12 cellular contexts compared by ENCODE assay signal in the genomic region with DNA sequence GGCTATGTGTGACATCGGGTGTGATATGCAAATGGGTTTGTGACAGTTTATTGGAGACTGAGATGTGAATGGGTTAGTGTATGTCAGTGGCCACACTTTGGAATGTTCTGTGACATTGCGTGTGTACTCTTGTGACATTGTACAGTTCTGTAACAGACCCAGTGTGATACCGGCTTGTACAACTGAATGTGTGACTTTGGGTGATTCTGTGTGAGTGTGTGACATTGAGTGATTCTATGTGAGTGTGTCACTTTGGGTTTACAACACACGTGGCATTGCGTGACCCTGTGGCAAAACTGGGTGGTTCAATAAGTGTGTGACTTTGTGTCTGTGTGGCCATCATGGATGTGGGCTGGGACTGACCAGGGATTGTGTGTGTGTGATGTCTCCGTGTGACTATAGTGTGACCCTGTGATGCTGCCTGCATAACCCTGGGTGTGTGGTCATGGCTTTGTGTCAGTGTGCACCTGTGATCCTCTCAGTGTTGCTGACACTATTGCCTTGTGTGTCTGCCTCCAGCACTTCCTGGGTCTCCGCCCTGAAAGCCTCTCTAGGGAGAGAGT. TPM values are rescaled to one million over a fixed set of nuclear protein-coding genes. Genes with fewer than 3 reads are reported as not detected.
DNase-seq lines count a peak whose midpoint lies in the region; ATAC-seq, FAIRE-seq and TF ChIP-seq lines count a peak whose summit lies in the region.
"Had no signal": no experiment of that assay in that cellular context is flagged by ENCODE, and none has a peak within 500 bp of the region (broad histone marks: within the 10 kb centered on the region; RNA-seq: fewer than 3 reads in every experiment).

No MANE protein-coding gene starts in this region.

- H2AFZ ChIP-seq in HepG2 (ENCODE audit: low read length), result no peak overlapping the region

- H3K9ac ChIP-seq in HepG2 (ENCODE audit: insufficient read depth, low read depth, low read length), result no peak overlapping the region

- TF ChIP-seq RAD21 in HepG2 (CRISPR knock-in tag; IDR thresholded peaks at IDR 0.05), result no peak

- H4K20me1 ChIP-seq in HepG2 (ENCODE audit: insufficient read depth, low read length), result no peaks in the 10 kb centered on the region

- no peaks in the 10 kb centered on the region for H3K79me2 ChIP-seq in HepG2 (ENCODE audit: insufficient read depth, low read length)

- no peak for DNase-seq in GM12891 (ENCODE audit: insufficient read length, low spot score)
- DNase-seq in body of pancreas, result no peak
- no peak for DNase-seq in HepG2 (ENCODE audit: low spot score)
- DNase-seq in gastrocnemius medialis, result peak in 1 of 2 donors; percentile 53
- no peak for DNase-seq in stimulated activated CD4-positive, alpha-beta T cell treated with anti-CD3 and anti-CD28 coated beads, Interleukin-2, amount 100 ng/mL, for 24 hours
- no peak for DNase-seq in T-helper 1 cell
- no peak for DNase-seq in RCC 7860 (ENCODE audit: low spot score)
- DNase-seq: brain microvascular endothelial cell, NCI-H1048, NCI-H226 had no signal

- intact Hi-C loops in body of pancreas (cut with DNase I) (loop anchor here (10.0 kb wide), 1 partner anchor 52 kb away; no protein-coding TSS in a partner anchor), HepG2 (cut with micrococcal nuclease; ENCODE audit: unreplicated experiment) (no loop called here), gastrocnemius medialis (cut with DNase I; ENCODE audit: low total_unique reads) (loop anchor here (1.0 to 10.0 kb wide), 2 partner anchors 49 to 272 kb away; no protein-coding TSS in a partner anchor)

- H3K36me3 ChIP-seq in body of pancreas (replicated peaks in 1 of 2; ENCODE audit: insufficient read depth in 1 of 2, low read depth in 2 of 2) (peaks cover 0 to 8% of the 10 kb centered on the region in 2 donors), HepG2 (replicated peaks in 1 of 2; ENCODE audit: control insufficient read depth in 1 of 2, insufficient read depth in 2 of 2, low read length in 2 of 2) (peaks cover 9 to 19% of the 10 kb centered on the region in 2 experiments; a peak in 4 of 5 replicates), gastrocnemius medialis (peaks cover 0 to 1% of the 10 kb centered on the region in 2 donors)

- TF ChIP-seq CTCF in body of pancreas (IDR thresholded peaks at IDR 0.05) (no peak), HepG2 (CRISPR knock-in tag; IDR thresholded peaks at IDR 0.05) (no peak), gastrocnemius medialis (IDR thresholded peaks at IDR 0.05 in 4 of 5, conservative IDR thresholded peaks at IDR 0.05 in 1 of 5) (no peak)

- POLR2A ChIA-PET in HepG2 (lab: Yijun Ruan, JAX), result interaction anchor here (1.2 to 1.6 kb wide), 3 partner anchors 15 to 48 kb away, joined by 4 to 13 read pairs (median 5); no protein-coding TSS in a partner anchor

- H3K9me3 ChIP-seq in body of pancreas (no peaks in the 10 kb centered on the region), HepG2 (ENCODE audit: low read length) (no peaks in the 10 kb centered on the region), gastrocnemius medialis (no peaks in the 10 kb centered on the region)

- H3K27ac ChIP-seq in body of pancreas, result peak overlapping the region; percentile 78 to 86 (median 82)
- no peak overlapping the region for H3K27ac ChIP-seq in HepG2 (ENCODE audit: extremely low read length, insufficient read depth, low read length)
- H3K27ac ChIP-seq in gastrocnemius medialis, result peak overlapping the region; percentile 97 to 99 (median 98)
- H3K27ac ChIP-seq: brain microvascular endothelial cell had no signal

- ATAC-seq in body of pancreas (no peak), HepG2 (no peak), gastrocnemius medialis (peak in 1 of 2 donors; percentile 11), HG02610 (IDR thresholded peaks at IDR 0.05; ENCODE audit: unreplicated experiment) (no peak)

- H3K4me1 ChIP-seq in body of pancreas (peaks cover 76% of the 10 kb centered on the region), HepG2 (ENCODE audit: insufficient read depth, low read length) (peaks cover 78% of the 10 kb centered on the region), gastrocnemius medialis (peaks cover 63 to 71% of the 10 kb centered on the region in 2 donors)

- CTCF ChIA-PET in HepG2 (lab: Yijun Ruan, JAX; ENCODE audit: low intra/inter-chr PET ratio, low total read pairs), result no interaction called here

- H3K27me3 ChIP-seq in body of pancreas (no peaks in the 10 kb centered on the region), HepG2 (ENCODE audit: control insufficient read depth in 1 of 2, insufficient read depth in 2 of 2, low read length in 2 of 2) (no peaks in the 10 kb centered on the region), gastrocnemius medialis (no peaks in the 10 kb centered on the region)
- H3K27me3 ChIP-seq: brain microvascular endothelial cell had no signal

- TF ChIP-seq EP300 in HepG2 (IDR thresholded peaks at IDR 0.05; ENCODE audit: low read depth in 2 of 2, low read length in 2 of 2) (no peak), HepG2 (CRISPR knock-in tag; IDR thresholded peaks at IDR 0.05; ENCODE audit: borderline replicate concordance) (no peak)

- no peak overlapping the region for H3K4me2 ChIP-seq in HepG2 (ENCODE audit: low read depth, low read length)

- no TSS peak for BruUV-seq in HepG2 (replicated peaks; lab: Mats Ljungman, UMichigan)

- H3K4me3 ChIP-seq in body of pancreas (no peak overlapping the region), HepG2 (replicated peaks in 1 of 3; ENCODE audit: insufficient read depth in 1 of 3, low read depth in 2 of 3, low read length in 3 of 3) (no peak overlapping the region), gastrocnemius medialis (no peak overlapping the region)

- in situ Hi-C loops in HepG2 (cut with HindIII; ENCODE audit: extremely low pct_ligation_motif_present, low pct_unique_long_range_greater_than_20kb) (no loop called here), gastrocnemius medialis (cut with MboI; ENCODE audit: low sequenced_read_pairs in 4 of 4) (no loop called here)

- TF ChIP-seq POLR2A in GM12891 (IDR thresholded peaks at IDR 0.05; ENCODE audit: low read depth, low read length) (no peak), body of pancreas (IDR thresholded peaks at IDR 0.05) (no peak), HepG2 (IDR thresholded peaks at IDR 0.05; ENCODE audit: insufficient read depth in 1 of 2, low read depth in 2 of 2, low read length in 2 of 2) (0 out of 4 replicates have a peak, but pooled peaks of 1 of the 2 experiments have one; percentile 14), gastrocnemius medialis (IDR thresholded peaks at IDR 0.05) (peak in 1 of 2 donors; percentile 20)

- WGBS in body of pancreas, 2 donors, result 46 to 50% methylated on average over 5 to 7 of the region's 7 CpGs
- 89% methylated on average over 6 of the region's 7 CpGs for WGBS in HepG2 (ENCODE audit: low lambda C conversion rate)

- FAIRE-seq in GM12891 (lab: Jason Lieb, UNC) (peak; percentile 72), HepG2 (lab: Jason Lieb, UNC) (no peak), RCC 7860 (lab: Jason Lieb, UNC) (no peak)
- FAIRE-seq: endothelial cell of umbilical vein had no signal

TF ChIP-seq in GM12891, 5 proteins besides CTCF, POLR2A, EP300 and RAD21:
- TF ChIP-seq TAF1 (IDR thresholded peaks at IDR 0.05; ENCODE audit: low read depth, low read length) (no peak), SPI1 (IDR thresholded peaks at IDR 0.05; ENCODE audit: low read depth, low read length) (no peak), PAX5 (IDR thresholded peaks at IDR 0.05; ENCODE audit: insufficient read depth, low read length, severe bottlenecking) (no peak), POLR2AphosphoS5 (IDR thresholded peaks at IDR 0.05; ENCODE audit: low read depth, low read length) (no peak), POU2F2 (IDR thresholded peaks at IDR 0.05; ENCODE audit: low read depth, low read length) (no peak)

TF ChIP-seq in HepG2, 621 proteins besides CTCF, POLR2A, EP300 and RAD21 (continues in another document):
- TF ChIP-seq, protein P1, sequence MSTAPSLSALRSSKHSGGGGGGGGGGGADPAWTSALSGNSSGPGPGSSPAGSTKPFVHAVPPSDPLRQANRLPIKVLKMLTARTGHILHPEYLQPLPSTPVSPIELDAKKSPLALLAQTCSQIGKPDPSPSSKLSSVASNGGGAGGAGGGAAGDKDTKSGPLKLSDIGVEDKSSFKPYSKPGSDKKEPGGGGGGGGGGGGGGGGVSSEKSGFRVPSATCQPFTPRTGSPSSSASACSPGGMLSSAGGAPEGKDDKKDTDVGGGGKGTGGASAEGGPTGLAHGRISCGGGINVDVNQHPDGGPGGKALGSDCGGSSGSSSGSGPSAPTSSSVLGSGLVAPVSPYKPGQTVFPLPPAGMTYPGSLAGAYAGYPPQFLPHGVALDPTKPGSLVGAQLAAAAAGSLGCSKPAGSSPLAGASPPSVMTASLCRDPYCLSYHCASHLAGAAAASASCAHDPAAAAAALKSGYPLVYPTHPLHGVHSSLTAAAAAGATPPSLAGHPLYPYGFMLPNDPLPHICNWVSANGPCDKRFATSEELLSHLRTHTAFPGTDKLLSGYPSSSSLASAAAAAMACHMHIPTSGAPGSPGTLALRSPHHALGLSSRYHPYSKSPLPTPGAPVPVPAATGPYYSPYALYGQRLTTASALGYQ (CRISPR knock-in tag; IDR thresholded peaks at IDR 0.05), result no peak
- TF ChIP-seq ZNF567 (CRISPR knock-in tag; IDR thresholded peaks at IDR 0.05; ENCODE audit: borderline replicate concordance), result no peak

RNA-seq across cellular contexts. Expression of gene CXXC5, which starts 38.3 kb away (rescaled TPM):
- polyA plus RNA-seq in GM12891 (2012; ENCODE audit: low read depth, missing spikeins), result 29.4 TPM
- total RNA-seq in body of pancreas (10 to 100 TPM; 86.6 to 87.7 TPM), HepG2 (2016; rRNA removed; fragmentation: Illumina TruSeq; extraction: Trizol) (30.7 and 33.0 TPM in 2 replicates), gastrocnemius medialis (10 to 100 TPM; 38.5 to 83.8 (median 60.9) TPM)
- 7.4 and 8.6 TPM in 2 replicates for total RNA-seq in HepG2 (2016; cell fraction: cytosol; rRNA removed; fragmentation: Illumina TruSeq; extraction: Trizol; ENCODE audit: low read depth)
- 30.5 and 33.5 TPM in 2 replicates for total RNA-seq in HepG2 (2016; cell fraction: insoluble cytoplasmic fraction; rRNA removed; fragmentation: Illumina TruSeq; extraction: Trizol)
- 32.7 and 37.9 TPM in 2 replicates for total RNA-seq in HepG2 (2016; cell fraction: membrane; rRNA removed; fragmentation: Illumina TruSeq; extraction: Trizol)
- total RNA-seq in HepG2 (2016; cell fraction: nucleus; rRNA removed; fragmentation: Illumina TruSeq; extraction: Trizol), result 17.6 and 21.1 TPM in 2 replicates
- 27.9 and 32.3 TPM in 2 replicates for polyA plus RNA-seq in HepG2 (2011; rRNA removed)
- 20.7 and 35.7 TPM in 2 replicates for polyA plus RNA-seq in HepG2 (2011; cell fraction: cytosol; rRNA removed)
- 20.0 and 30.1 TPM in 2 replicates for polyA plus RNA-seq in HepG2 (2011; cell fraction: nucleus; rRNA removed)
- polyA plus RNA-seq in HepG2 (2012), result 21.9 and 26.2 TPM in 2 replicates
- 7.7 and 8.6 TPM in 2 replicates for polyA plus RNA-seq in HepG2 (2016; cell fraction: cytosol; fragmentation: Illumina TruSeq; extraction: Trizol; ENCODE audit: low read depth)
- 46.9 and 51.9 TPM in 2 replicates for polyA plus RNA-seq in HepG2 (2016; cell fraction: insoluble cytoplasmic fraction; fragmentation: Illumina TruSeq; extraction: Trizol; ENCODE audit: low read depth)
- 30.1 and 31.3 TPM in 2 replicates for polyA plus RNA-seq in HepG2 (2016; cell fraction: membrane; fragmentation: Illumina TruSeq; extraction: Trizol; ENCODE audit: low read depth)
- 39.0 and 44.0 TPM in 2 replicates for polyA plus RNA-seq in HepG2 (2016; cell fraction: nucleus; fragmentation: Illumina TruSeq; extraction: Trizol; ENCODE audit: insufficient read depth, low read depth)
- 13.2 and 63.5 TPM in 2 replicates for polyA minus RNA-seq in HepG2 (2011; rRNA and poly(A)+ RNA removed; ENCODE audit: low replicate concordance)
- polyA minus RNA-seq in HepG2 (2011; cell fraction: cytosol; rRNA and poly(A)+ RNA removed), result 26.9 and 37.6 TPM in 2 replicates
- 18.7 and 20.6 TPM in 2 replicates for polyA minus RNA-seq in HepG2 (2011; cell fraction: nucleus; rRNA and poly(A)+ RNA removed)
